In genomic region chr2:221549143-221549542, GRCh38 we compare ENCODE assay signal across 13 cellular contexts. TPM values are rescaled to one million over a fixed set of nuclear protein-coding genes. Genes with fewer than 3 reads are reported as not detected.
DNase-seq lines count a peak whose midpoint lies in the region; ATAC-seq, FAIRE-seq and TF ChIP-seq lines count a peak whose summit lies in the region.
"Had no signal": no experiment of that assay in that cellular context is flagged by ENCODE, and none has a peak within 500 bp of the region (broad histone marks: within the 10 kb centered on the region; RNA-seq: fewer than 3 reads in every experiment).

No MANE protein-coding gene starts in this region.

- H3K18ac ChIP-seq in mesendoderm (ENCODE audit: low read length), result no peak overlapping the region

- H3K23ac ChIP-seq in mesendoderm (ENCODE audit: low read length), result no peak overlapping the region

- intact Hi-C loops in sigmoid colon (cut with DNase I), result no loop called here

- DNase-seq in GM19239 (ENCODE audit: insufficient read length, low spot score), result peak; percentile 12
- no peak for DNase-seq in mesendoderm
- no peak for DNase-seq in NCI-H1694 (lab: John Stamatoyannopoulos, UW)
- no peak for DNase-seq in OCI-M2 (lab: John Stamatoyannopoulos, UW; ENCODE audit: unreplicated experiment)
- DNase-seq in sigmoid colon, result no peak
- DNase-seq: activated T-cell treated with anti-CD3 and anti-CD28 coated beads, Interleukin-2, amount 50 U/mL, for 48 hours; colonic mucosa; head of caudate nucleus; Kasumi-1; NCI-H774 had no signal

- TF ChIP-seq CTCF in sigmoid colon (IDR thresholded peaks at IDR 0.05), result no peak

- FAIRE-seq in GM19239 (lab: Jason Lieb, UNC), result peak; percentile 76
- FAIRE-seq: H1 had no signal

- no peak overlapping the region for H4K5ac ChIP-seq in mesendoderm (ENCODE audit: low read length)

- ATAC-seq in HG02623 (IDR thresholded peaks at IDR 0.05; ENCODE audit: unreplicated experiment) (peak; percentile 81), HG03520 (IDR thresholded peaks at IDR 0.05; ENCODE audit: unreplicated experiment) (peak; percentile 73)

- H3K4me1 ChIP-seq in mesendoderm (ENCODE audit: control insufficient read depth, low read depth, low read length) (peaks cover 15% of the 10 kb centered on the region), sigmoid colon (peaks cover 0 to 12% (median 3%) of the 10 kb centered on the region in 4 donors)
- H3K4me1 ChIP-seq: colonic mucosa had no signal

- H3K4me3 ChIP-seq in mesendoderm (ENCODE audit: low read length) (no peak overlapping the region), sigmoid colon (no peak overlapping the region)
- H3K4me3 ChIP-seq: colonic mucosa had no signal

- H3K27me3 ChIP-seq in mesendoderm (ENCODE audit: insufficient read depth, low read length, poor library complexity) (no peaks in the 10 kb centered on the region), sigmoid colon (no peaks in the 10 kb centered on the region)
- H3K27me3 ChIP-seq: colonic mucosa had no signal

- no peaks in the 10 kb centered on the region for H3K36me3 ChIP-seq in mesendoderm (ENCODE audit: control insufficient read depth, insufficient read depth, low read length)
- H3K36me3 ChIP-seq in sigmoid colon, result no peaks in the 10 kb centered on the region
- H3K36me3 ChIP-seq: colonic mucosa had no signal

- peaks cover 2% of the 10 kb centered on the region for H3K79me2 ChIP-seq in mesendoderm (ENCODE audit: control insufficient read depth, insufficient read depth, low read length)

- no peak overlapping the region for H2AK5ac ChIP-seq in mesendoderm (ENCODE audit: low read length)

- no peak for TF ChIP-seq EP300 in sigmoid colon (IDR thresholded peaks at IDR 0.05)

- H3K79me1 ChIP-seq in mesendoderm (ENCODE audit: low read length), result peaks cover 7% of the 10 kb centered on the region

- H2BK120ac ChIP-seq in mesendoderm (ENCODE audit: low read depth, low read length), result no peak overlapping the region

- no peak overlapping the region for H4K8ac ChIP-seq in mesendoderm (ENCODE audit: low read depth, low read length)

- H3K27ac ChIP-seq in mesendoderm (ENCODE audit: low read depth, low read length), result no peak overlapping the region
- no peak overlapping the region for H3K27ac ChIP-seq in sigmoid colon
- H3K27ac ChIP-seq: colonic mucosa had no signal

- no peak overlapping the region for H2BK15ac ChIP-seq in mesendoderm (replicated peaks; ENCODE audit: low read depth)

- no peak overlapping the region for H3K9ac ChIP-seq in mesendoderm (ENCODE audit: low read length)

- no peak overlapping the region for H3K56ac ChIP-seq in mesendoderm (ENCODE audit: low read length)

- H2BK5ac ChIP-seq in mesendoderm (ENCODE audit: low read length), result no peak overlapping the region

- H3K9me3 ChIP-seq in sigmoid colon, result no peaks in the 10 kb centered on the region
- H3K9me3 ChIP-seq: colonic mucosa had no signal

- TF ChIP-seq POLR2A in sigmoid colon (IDR thresholded peaks at IDR 0.05), result no peak

- H3K4me2 ChIP-seq in mesendoderm (ENCODE audit: low read length), result no peak overlapping the region

- H3K4ac ChIP-seq in mesendoderm (ENCODE audit: low read depth, low read length), result peak overlapping the region; percentile 16

RNA-seq across cellular contexts. Expression of gene EPHA4, which starts 23.0 kb away (rescaled TPM):
- polyA plus RNA-seq in mesendoderm (2013, experiment 1 of 2), result 14.3 TPM
- polyA plus RNA-seq in mesendoderm (2013, experiment 2 of 2), result 14.8 TPM
- total RNA-seq in sigmoid colon, result 10 to 100 TPM; 26.9 to 50.7 (median 37.0) TPM
- polyA plus RNA-seq in sigmoid colon, result 1 to 10 TPM; 1.2 to 4.8 (median 1.8) TPM
